ENCODE assay signal across 14 cellular contexts in the genomic region with DNA sequence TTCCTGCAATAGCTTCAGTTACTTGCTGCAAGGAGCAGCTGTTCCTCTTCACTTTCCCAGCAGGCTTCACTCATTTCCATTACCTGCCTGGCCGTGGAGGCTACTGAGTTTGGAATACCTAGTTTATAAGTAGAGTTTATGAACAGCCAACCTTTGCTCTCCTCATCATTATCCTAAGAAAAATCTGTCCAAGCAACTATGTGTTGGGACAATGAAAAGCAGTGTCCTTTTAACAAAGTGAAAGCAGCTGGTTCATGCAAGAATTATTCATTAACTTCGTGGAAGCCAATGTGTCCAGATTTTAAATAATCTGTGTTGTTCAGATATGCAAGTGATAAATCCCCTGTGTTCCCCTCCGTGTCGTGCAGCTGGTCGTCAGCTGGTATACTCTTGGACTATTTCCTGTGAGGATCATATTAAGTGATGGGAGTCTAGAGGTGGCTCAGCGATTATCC. TPM values are rescaled to one million over a fixed set of nuclear protein-coding genes. Genes with fewer than 3 reads are reported as not detected.
DNase-seq lines count a peak whose midpoint lies in the region; ATAC-seq and TF ChIP-seq lines count a peak whose summit lies in the region.
"Had no signal": no experiment of that assay in that cellular context is flagged by ENCODE, and none has a peak within 500 bp of the region (broad histone marks: within the 10 kb centered on the region; RNA-seq: fewer than 3 reads in every experiment).

No MANE protein-coding gene starts in this region.

- H3K79me2 ChIP-seq in ACC112 (ENCODE audit: control insufficient read depth, insufficient read depth, low read length, unreplicated experiment): no peaks in the 10 kb centered on the region
- no peaks in the 10 kb centered on the region for H3K79me2 ChIP-seq in GM23338 (replicated peaks; ENCODE audit: insufficient read depth)

- H3K36me3 Mint-ChIP-seq in GM23338 (ENCODE audit: low read depth): no peaks in the 10 kb centered on the region

- ATAC-seq in GM23338: peak; percentile 22; the same call in 1 of the 3 replicates
- ATAC-seq in GM19328 (IDR thresholded peaks at IDR 0.05; ENCODE audit: unreplicated experiment): no peak
- ATAC-seq in HG03280 (IDR thresholded peaks at IDR 0.05; ENCODE audit: unreplicated experiment): no peak

- H3K27me3 ChIP-seq in ACC112 (ENCODE audit: insufficient read depth, low read length): no peaks in the 10 kb centered on the region
- H3K27me3 ChIP-seq in GM23338 (ENCODE audit: insufficient read depth): no peaks in the 10 kb centered on the region
- H3K27me3 ChIP-seq in duodenal mucosa (ENCODE audit: control insufficient read depth in 1 of 2, insufficient read depth in 2 of 2, low read length in 2 of 2): no peaks in the 10 kb centered on the region
- H3K27me3 ChIP-seq: neutrophil, thyroid gland had no signal

- no peak for DNase-seq in GM23338 (ENCODE audit: low spot score)
- DNase-seq in myocyte (ENCODE audit: low read depth): peak; percentile 24
- DNase-seq in stimulated activated CD4-positive, alpha-beta T cell treated with anti-CD3 and anti-CD28 coated beads, Interleukin-12 subunit alpha, Interleukin-12 subunit beta, amount 100 ng/mL, for 4 hours: no peak
- no peak for DNase-seq in NCI-H2171 treated with DMSO at 0.1 percent for 48 hours (lab: John Stamatoyannopoulos, UW)
- DNase-seq: glutamatergic neuron, NCI-H1092 treated with DMSO at 0.1 percent for 48 hours, NCI-H510A, thyroid gland had no signal

- no peak overlapping the region for H3K27ac ChIP-seq in ACC112 (ENCODE audit: low read depth, low read length)
- H3K27ac ChIP-seq in GM23338 (ENCODE audit: low read depth): no peak overlapping the region
- H3K27ac ChIP-seq in duodenal mucosa (ENCODE audit: low read depth, low read length): no peak overlapping the region
- H3K27ac ChIP-seq: neutrophil, thyroid gland had no signal

- H3K9me2 ChIP-seq in GM23338 (ENCODE audit: insufficient read depth): no peaks in the 10 kb centered on the region

- no peaks in the 10 kb centered on the region for H3F3A ChIP-seq in GM23338 (replicated peaks; ENCODE audit: low read depth)

- H3K27me3 Mint-ChIP-seq in GM23338 (ENCODE audit: insufficient read depth, low read depth, poor library complexity): no peaks in the 10 kb centered on the region

- H2AFZ ChIP-seq in ACC112 (ENCODE audit: low read length, unreplicated experiment) (peak overlapping the region; percentile 81), GM23338 (no peak overlapping the region)

- peaks cover 13% of the 10 kb centered on the region for H3K4me1 Mint-ChIP-seq in GM23338

- H3K9me3 Mint-ChIP-seq in GM23338: no peaks in the 10 kb centered on the region; the same call in 2 of the 3 replicates

- no peak overlapping the region for H3K4me2 ChIP-seq in GM23338

- H4K20me1 ChIP-seq in GM23338 (replicated peaks; ENCODE audit: insufficient read depth): no peaks in the 10 kb centered on the region

- no peak overlapping the region for H3K9ac ChIP-seq in duodenal mucosa (ENCODE audit: low read depth in 1 of 2, low read length in 2 of 2)

- H3K4me1 ChIP-seq in ACC112 (ENCODE audit: control insufficient read depth, insufficient read depth, low read length, unreplicated experiment) (peaks cover 11% of the 10 kb centered on the region), GM23338 (ENCODE audit: insufficient read depth) (no peaks in the 10 kb centered on the region; the same call in 1 of the 2 replicates), duodenal mucosa (ENCODE audit: control insufficient read depth in 1 of 2, insufficient read depth in 2 of 2, low read length in 2 of 2) (peaks cover 6 to 17% of the 10 kb centered on the region in 2 donors)
- H3K4me1 ChIP-seq: thyroid gland had no signal

- no peak for TF ChIP-seq CTCF in GM23338 (conservative IDR thresholded peaks at IDR 0.05; ENCODE audit: low read depth in 2 of 2)

- H3K4me3 Mint-ChIP-seq in GM23338: no peak overlapping the region
- H3K4me3 Mint-ChIP-seq: T-helper 2 cell treated with Interferon-gamma antibody and Interleukin-4, amounts not matched to agents 5 μg/mL and 100 μg/mL, for 36 hours had no signal

- peak overlapping the region; percentile 5; the same call in 1 of the 2 replicates for H3K27ac Mint-ChIP-seq in GM23338
- H3K27ac Mint-ChIP-seq: T-helper 2 cell treated with Interferon-gamma antibody and Interleukin-4, amounts not matched to agents 5 μg/mL and 100 μg/mL, for 36 hours had no signal

- no peaks in the 10 kb centered on the region for H3K36me3 ChIP-seq in ACC112 (ENCODE audit: insufficient read depth, low read length)
- no peaks in the 10 kb centered on the region for H3K36me3 ChIP-seq in GM23338 (ENCODE audit: insufficient read depth)
- no peaks in the 10 kb centered on the region for H3K36me3 ChIP-seq in duodenal mucosa (ENCODE audit: control insufficient read depth in 1 of 2, insufficient read depth in 2 of 2, low read length in 2 of 2)
- H3K36me3 ChIP-seq: neutrophil, thyroid gland had no signal

- no peaks in the 10 kb centered on the region for H3K9me3 ChIP-seq in duodenal mucosa (ENCODE audit: control insufficient read depth in 1 of 2, low read length in 2 of 2)
- H3K9me3 ChIP-seq: neutrophil, thyroid gland had no signal

- H3K4me3 ChIP-seq in ACC112 (ENCODE audit: low read depth, low read length) (peak overlapping the region; percentile 68), GM23338 (no peak overlapping the region), duodenal mucosa (ENCODE audit: low read depth in 1 of 2, low read length in 2 of 2) (peak overlapping the region; percentile 41 to 50)
- H3K4me3 ChIP-seq: thyroid gland had no signal

TF ChIP-seq in GM23338, 12 proteins besides CTCF, POLR2A, EP300 and RAD21 (continues in another document):
- TF ChIP-seq EZH2 (IDR thresholded peaks at IDR 0.05; ENCODE audit: low read depth, unreplicated experiment) (no peak), ZNF114 (CRISPR knock-in tag; IDR thresholded peaks at IDR 0.05) (no peak), NANOG (IDR thresholded peaks at IDR 0.05; ENCODE audit: borderline replicate concordance) (no peak), ETS1 (IDR thresholded peaks at IDR 0.05) (no peak), POLR2AphosphoS5 (IDR thresholded peaks at IDR 0.05; ENCODE audit: low read depth) (no peak), ZNF331 (CRISPR knock-in tag; IDR thresholded peaks at IDR 0.05; ENCODE audit: low read depth) (no peak)

RNA-seq across cellular contexts. Expression of gene SSR3, which starts 39.3 kb away (rescaled TPM):
- total RNA-seq in GM23338 (2014; rRNA removed; shearing (Covaris generic)): 143 and 156 TPM in 2 replicates
- polyA plus RNA-seq in GM23338 (2016; fragmentation: Nextera tagmentation; extraction: Ambion mirVana): 161 and 173 TPM in 2 replicates
- total RNA-seq in myocyte: 338 and 358 TPM in 2 replicates
- 423 TPM for polyA plus RNA-seq in myocyte (2012)
